Comparison of ENCODE assay signal across 8 cellular contexts in the genomic region with DNA sequence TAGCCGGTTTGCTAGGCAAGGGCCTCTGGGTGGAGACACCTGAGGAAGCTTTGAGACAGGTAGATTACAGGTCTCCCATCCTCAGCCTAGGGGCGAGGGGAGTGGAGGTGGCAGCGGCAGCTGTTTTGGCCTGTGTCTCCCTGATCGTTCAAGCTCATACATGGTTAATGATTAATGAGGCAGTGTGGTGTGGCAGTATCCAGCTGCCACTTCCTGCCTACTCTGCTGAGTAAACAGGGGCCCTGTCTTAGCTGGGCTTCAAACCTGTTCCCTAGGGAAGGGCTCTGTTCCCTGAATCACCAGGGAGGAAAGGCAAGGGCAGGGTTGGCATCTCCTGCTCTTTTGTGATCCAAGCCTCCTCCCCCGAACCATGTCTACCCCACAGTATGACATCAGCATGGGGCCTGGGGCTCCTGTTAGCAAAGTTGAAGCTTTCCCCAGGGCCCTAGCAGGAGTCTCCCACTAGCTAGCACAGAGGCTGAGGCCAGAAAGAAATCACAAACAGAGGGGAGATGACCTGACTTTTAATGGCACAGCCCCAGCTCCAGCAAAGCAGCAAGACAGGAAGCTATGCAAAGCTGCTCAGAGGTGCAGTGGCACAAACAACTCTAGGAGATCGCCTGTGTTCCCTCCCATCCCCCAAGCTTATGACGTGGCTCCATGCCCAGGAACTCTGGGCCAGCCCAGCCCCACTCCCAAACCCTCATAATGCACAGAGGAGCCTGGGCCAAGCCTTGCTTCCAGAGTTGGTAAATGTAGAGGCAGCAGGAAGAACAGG. TPM values are rescaled to one million over a fixed set of nuclear protein-coding genes. Genes with fewer than 3 reads are reported as not detected.
DNase-seq lines count a peak whose midpoint lies in the region; FAIRE-seq and TF ChIP-seq lines count a peak whose summit lies in the region.

No MANE protein-coding gene starts in this region.

- H3K4me3 ChIP-seq in HEK293 (ENCODE audit: low read depth, low read length) = no peak overlapping the region
- peak overlapping the region; percentile 43 to 54 for H3K4me3 ChIP-seq in duodenal mucosa (ENCODE audit: low read depth in 1 of 2, low read length in 2 of 2)

- DNase-seq in GM12891 (ENCODE audit: insufficient read length, low spot score) = no peak
- peak in 2 of 3 experiments; percentile 80 to 92 for DNase-seq in NCI-H1417 (lab: John Stamatoyannopoulos, UW)
- DNase-seq in UCSD-AML1 (lab: John Stamatoyannopoulos, UW; ENCODE audit: unreplicated experiment) = peak; percentile 83
- DNase-seq in medulla oblongata (ENCODE audit: extremely low spot score) = peak; percentile 79
- no peak for DNase-seq in GM19240 (ENCODE audit: insufficient read length, low spot score)

- H3K36me3 ChIP-seq in HEK293 (ENCODE audit: control insufficient read depth in 2 of 2, insufficient read depth in 1 of 2, low read length in 2 of 2) = peaks cover 0 to 34% of the 10 kb centered on the region in 2 experiments; a peak in 1 of 3 replicates
- H3K36me3 ChIP-seq in duodenal mucosa (ENCODE audit: control insufficient read depth in 1 of 2, insufficient read depth in 2 of 2, low read length in 2 of 2) = peaks cover 14 to 30% of the 10 kb centered on the region in 2 donors

- no peak; the same call in none of the 2 replicates for TF ChIP-seq POLR2A in GM12891 (IDR thresholded peaks at IDR 0.05; ENCODE audit: low read depth, low read length)

- CTCF ChIA-PET in HEK293 (lab: Yijun Ruan, JAX) = interaction anchor here (0.6 to 6.2 kb wide), 4 partner anchors 27 to 180 kb away, joined by 3 to 83 read pairs (median 21); a partner anchor contains a TSS

- no peak for TF ChIP-seq CTCF in HEK293 (tag by site-specific recombination; IDR thresholded peaks at IDR 0.05)

- H3K9ac ChIP-seq in duodenal mucosa (ENCODE audit: low read depth in 1 of 2, low read length in 2 of 2) = peak overlapping the region; percentile 18 to 78

- no peaks in the 10 kb centered on the region for H3K27me3 ChIP-seq in duodenal mucosa (ENCODE audit: control insufficient read depth in 1 of 2, insufficient read depth in 2 of 2, low read length in 2 of 2)

- H3K4me1 ChIP-seq in HEK293 (ENCODE audit: control insufficient read depth, insufficient read depth, low read length) (peaks cover 10% of the 10 kb centered on the region), duodenal mucosa (ENCODE audit: control insufficient read depth in 1 of 2, insufficient read depth in 2 of 2, low read length in 2 of 2) (peaks cover 77 to 85% of the 10 kb centered on the region in 2 donors)

- peak; percentile 71 for FAIRE-seq in GM12891 (lab: Jason Lieb, UNC)

- POLR2A ChIA-PET in HEK293 (lab: Yijun Ruan, JAX) = interaction anchor here (0.8 to 3.3 kb wide), 12 partner anchors 9 to 73 kb away, joined by 3 to 17 read pairs (median 4); a partner anchor contains a TSS

- H3K9me3 ChIP-seq in HEK293 (ENCODE audit: control insufficient read depth, insufficient read depth, low read depth, low read length) (no peaks in the 10 kb centered on the region), duodenal mucosa (ENCODE audit: control insufficient read depth in 1 of 2, low read length in 2 of 2) (no peaks in the 10 kb centered on the region)

- H3K27ac ChIP-seq in HEK293 (ENCODE audit: extremely low read depth, low read depth, low read length) (no peak overlapping the region; the same call in 1 of the 2 replicates), duodenal mucosa (ENCODE audit: low read depth, low read length) (peak overlapping the region; percentile 92), temporal lobe (ENCODE audit: low read depth, low read length) (peak overlapping the region; percentile 83)

TF ChIP-seq in GM12891, 5 proteins besides CTCF, POLR2A, EP300 and RAD21:
- TF ChIP-seq POLR2AphosphoS5 (IDR thresholded peaks at IDR 0.05; ENCODE audit: low read depth, low read length) (no peak), POU2F2 (IDR thresholded peaks at IDR 0.05; ENCODE audit: low read depth, low read length) (peak; percentile 8)

TF ChIP-seq in HEK293, 187 proteins besides CTCF, POLR2A, EP300 and RAD21 (continues in another document):
- peak; percentile 64 for TF ChIP-seq ZNF335 (tag by site-specific recombination; conservative IDR thresholded peaks at IDR 0.05)
- no peak for TF ChIP-seq ZNF792 (tag by site-specific recombination; IDR thresholded peaks at IDR 0.05)
- TF ChIP-seq, protein P1, sequence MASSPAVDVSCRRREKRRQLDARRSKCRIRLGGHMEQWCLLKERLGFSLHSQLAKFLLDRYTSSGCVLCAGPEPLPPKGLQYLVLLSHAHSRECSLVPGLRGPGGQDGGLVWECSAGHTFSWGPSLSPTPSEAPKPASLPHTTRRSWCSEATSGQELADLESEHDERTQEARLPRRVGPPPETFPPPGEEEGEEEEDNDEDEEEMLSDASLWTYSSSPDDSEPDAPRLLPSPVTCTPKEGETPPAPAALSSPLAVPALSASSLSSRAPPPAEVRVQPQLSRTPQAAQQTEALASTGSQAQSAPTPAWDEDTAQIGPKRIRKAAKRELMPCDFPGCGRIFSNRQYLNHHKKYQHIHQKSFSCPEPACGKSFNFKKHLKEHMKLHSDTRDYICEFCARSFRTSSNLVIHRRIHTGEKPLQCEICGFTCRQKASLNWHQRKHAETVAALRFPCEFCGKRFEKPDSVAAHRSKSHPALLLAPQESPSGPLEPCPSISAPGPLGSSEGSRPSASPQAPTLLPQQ (tag by site-specific recombination; IDR thresholded peaks at IDR 0.05) = peak; percentile 52; the same call in 1 of the 2 replicates
- no peak for TF ChIP-seq SETDB1 (IDR thresholded peaks at IDR 0.05; ENCODE audit: insufficient read length, low read length)
- TF ChIP-seq FEZF1 (tag by site-specific recombination; IDR thresholded peaks at IDR 0.05) = peak; percentile 86
- peak; percentile 93 for TF ChIP-seq ZSCAN16 (tag by site-specific recombination; IDR thresholded peaks at IDR 0.05)
- no peak for TF ChIP-seq KLF16 (tag by site-specific recombination; IDR thresholded peaks at IDR 0.05)
- TF ChIP-seq ZBTB48 (tag by site-specific recombination; IDR thresholded peaks at IDR 0.05) = peak; percentile 94
- TF ChIP-seq ZBTB17 (tag by site-specific recombination; IDR thresholded peaks at IDR 0.05) = peak; percentile 63
- TF ChIP-seq GLIS1 (tag by site-specific recombination; IDR thresholded peaks at IDR 0.05) = peak; percentile 27; the same call in 1 of the 2 replicates
- 0 out of 2 replicates have a peak, but pooled peaks have one; percentile 42 for TF ChIP-seq ZNF2 (tag by site-specific recombination; IDR thresholded peaks at IDR 0.05)
- TF ChIP-seq, protein P2, sequence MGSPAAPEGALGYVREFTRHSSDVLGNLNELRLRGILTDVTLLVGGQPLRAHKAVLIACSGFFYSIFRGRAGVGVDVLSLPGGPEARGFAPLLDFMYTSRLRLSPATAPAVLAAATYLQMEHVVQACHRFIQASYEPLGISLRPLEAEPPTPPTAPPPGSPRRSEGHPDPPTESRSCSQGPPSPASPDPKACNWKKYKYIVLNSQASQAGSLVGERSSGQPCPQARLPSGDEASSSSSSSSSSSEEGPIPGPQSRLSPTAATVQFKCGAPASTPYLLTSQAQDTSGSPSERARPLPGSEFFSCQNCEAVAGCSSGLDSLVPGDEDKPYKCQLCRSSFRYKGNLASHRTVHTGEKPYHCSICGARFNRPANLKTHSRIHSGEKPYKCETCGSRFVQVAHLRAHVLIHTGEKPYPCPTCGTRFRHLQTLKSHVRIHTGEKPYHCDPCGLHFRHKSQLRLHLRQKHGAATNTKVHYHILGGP (tag by site-specific recombination; IDR thresholded peaks at IDR 0.05) = no peak
- TF ChIP-seq SCRT1 (tag by site-specific recombination; IDR thresholded peaks at IDR 0.05; ENCODE audit: borderline replicate concordance) = no peak
- no peak for TF ChIP-seq ZNF768 (tag by site-specific recombination; IDR thresholded peaks at IDR 0.05)
- TF ChIP-seq SALL2 (tag by site-specific recombination; IDR thresholded peaks at IDR 0.05; ENCODE audit: borderline replicate concordance) = no peak
- peak; percentile 70 for TF ChIP-seq SP7 (tag by site-specific recombination; IDR thresholded peaks at IDR 0.05)
- TF ChIP-seq, protein P3, sequence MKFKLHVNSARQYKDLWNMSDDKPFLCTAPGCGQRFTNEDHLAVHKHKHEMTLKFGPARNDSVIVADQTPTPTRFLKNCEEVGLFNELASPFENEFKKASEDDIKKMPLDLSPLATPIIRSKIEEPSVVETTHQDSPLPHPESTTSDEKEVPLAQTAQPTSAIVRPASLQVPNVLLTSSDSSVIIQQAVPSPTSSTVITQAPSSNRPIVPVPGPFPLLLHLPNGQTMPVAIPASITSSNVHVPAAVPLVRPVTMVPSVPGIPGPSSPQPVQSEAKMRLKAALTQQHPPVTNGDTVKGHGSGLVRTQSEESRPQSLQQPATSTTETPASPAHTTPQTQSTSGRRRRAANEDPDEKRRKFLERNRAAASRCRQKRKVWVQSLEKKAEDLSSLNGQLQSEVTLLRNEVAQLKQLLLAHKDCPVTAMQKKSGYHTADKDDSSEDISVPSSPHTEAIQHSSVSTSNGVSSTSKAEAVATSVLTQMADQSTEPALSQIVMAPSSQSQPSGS (tag by site-specific recombination; IDR thresholded peaks at IDR 0.05; ENCODE audit: low read depth) = 0 out of 2 replicates have a peak, but pooled peaks have one; percentile 30
- TF ChIP-seq ZNF311 (tag by site-specific recombination; IDR thresholded peaks at IDR 0.05; ENCODE audit: borderline replicate concordance) = no peak
- no peak for TF ChIP-seq ZNF791 (tag by site-specific recombination; IDR thresholded peaks at IDR 0.05)
- peak; percentile 27; the same call in 1 of the 2 replicates for TF ChIP-seq SP3 (tag by site-specific recombination; IDR thresholded peaks at IDR 0.05)
- TF ChIP-seq ZNF544 (tag by site-specific recombination; IDR thresholded peaks at IDR 0.05) = no peak
- TF ChIP-seq GFI1B (tag by site-specific recombination; IDR thresholded peaks at IDR 0.05) = no peak

RNA-seq across cellular contexts. Expression of a gene that starts 3.7 kb away (rescaled TPM):
- 0.06 TPM for polyA plus RNA-seq in GM12891 (2012; ENCODE audit: low read depth, missing spikeins)
- not detected for total RNA-seq in temporal lobe

RNA-seq across cellular contexts. Expression of a gene that starts 4.1 kb away (rescaled TPM):
- 31.0 TPM for polyA plus RNA-seq in GM12891 (2012; ENCODE audit: low read depth, missing spikeins)
- 13.0 TPM for total RNA-seq in temporal lobe

RNA-seq across cellular contexts. Expression of a gene that starts 4.1 kb away (rescaled TPM):
- 2.2 TPM for polyA plus RNA-seq in GM12891 (2012; ENCODE audit: low read depth, missing spikeins)
- 3.4 TPM for total RNA-seq in temporal lobe

RNA-seq across cellular contexts. Expression of a gene that starts 4.3 kb away (rescaled TPM):
- polyA plus RNA-seq in GM12891 (2012; ENCODE audit: low read depth, missing spikeins) = 114 TPM
- total RNA-seq in temporal lobe = 2.5 TPM

RNA-seq across cellular contexts. Expression of a gene that starts 19.8 kb away (rescaled TPM):
- polyA plus RNA-seq in GM12891 (2012; ENCODE audit: low read depth, missing spikeins) = 55.5 TPM
- total RNA-seq in temporal lobe = 25.3 TPM

Comparison
In these comparisons a context has a peak if more than half of its experiments do, and no peak if none do; other contexts are left out.
1. DNase-seq: peak in NCI-H1417 (2 of 3), UCSD-AML1 (single experiment) and medulla oblongata (single experiment); none in GM12891 (single experiment) and GM19240 (single experiment).